ENCODE assay signal across 8 cellular contexts in genomic region chr6:52352239-52353008, GRCh38. TPM values are rescaled to one million over a fixed set of nuclear protein-coding genes. Genes with fewer than 3 reads are reported as not detected.
DNase-seq lines count a peak whose midpoint lies in the region; ATAC-seq and TF ChIP-seq lines count a peak whose summit lies in the region.

No MANE protein-coding gene starts in this region.

- peaks cover 18 to 38% (median 32%) of the 10 kb centered on the region in 7 donors for H3K4me1 Mint-ChIP-seq in naive thymus-derived CD4-positive, alpha-beta T cell

- peak; percentile 40 for DNase-seq in DMS 273 (lab: John Stamatoyannopoulos, UW; ENCODE audit: unreplicated experiment)
- peak; percentile 99 for DNase-seq in NOMO-1 treated with DMSO at 0.1 percent for 48 hours (lab: John Stamatoyannopoulos, UW; ENCODE audit: unreplicated experiment)
- peak; percentile 41 for DNase-seq in colonic mucosa
- DNase-seq in naive thymus-derived CD4-positive, alpha-beta T cell = no peak
- DNase-seq in BE2C = no peak
- DNase-seq in NCI-H524 treated with DMSO at 0.1 percent for 48 hours (lab: John Stamatoyannopoulos, UW) = no peak

- no peaks in the 10 kb centered on the region for H3K36me3 ChIP-seq in colonic mucosa
- no peaks in the 10 kb centered on the region for H3K36me3 ChIP-seq in naive thymus-derived CD4-positive, alpha-beta T cell (ENCODE audit: control insufficient read depth in 2 of 3, insufficient read depth in 3 of 3, low read length in 3 of 3)
- H3K36me3 ChIP-seq in BE2C = no peaks in the 10 kb centered on the region

- H3K4me3 ChIP-seq in colonic mucosa (no peak overlapping the region), BE2C (ENCODE audit: low read depth, low read length) (no peak overlapping the region)
- no peak overlapping the region for H3K4me3 ChIP-seq in naive thymus-derived CD4-positive, alpha-beta T cell (ENCODE audit: low read length)

- no peak overlapping the region for H3K27ac Mint-ChIP-seq in naive thymus-derived CD4-positive, alpha-beta T cell

- H3K9ac ChIP-seq in colonic mucosa (ENCODE audit: low read depth in 2 of 2, low read length in 2 of 2) = peak overlapping the region in 1 of 2 donors; percentile 47

- peak overlapping the region in 2 of 10 donors; percentile 21 to 51 for H3K4me3 Mint-ChIP-seq in naive thymus-derived CD4-positive, alpha-beta T cell

- TF ChIP-seq CTCF in colonic mucosa (IDR thresholded peaks at IDR 0.05) = no peak
- no peak for TF ChIP-seq CTCF in BE2C (IDR thresholded peaks at IDR 0.05; ENCODE audit: low read depth, low read length)

- no peaks in the 10 kb centered on the region for H3K9me3 ChIP-seq in colonic mucosa
- H3K9me3 ChIP-seq in naive thymus-derived CD4-positive, alpha-beta T cell (ENCODE audit: control insufficient read depth in 2 of 3, low read length in 3 of 3) = no peaks in the 10 kb centered on the region
- no peaks in the 10 kb centered on the region for H3K9me3 ChIP-seq in BE2C

- no peaks in the 10 kb centered on the region for H3K27me3 ChIP-seq in colonic mucosa
- H3K27me3 ChIP-seq in naive thymus-derived CD4-positive, alpha-beta T cell (ENCODE audit: control insufficient read depth in 2 of 2, insufficient read depth in 2 of 2, low read length in 2 of 2) = no peaks in the 10 kb centered on the region
- H3K27me3 ChIP-seq in BE2C = no peaks in the 10 kb centered on the region

- POLR2A ChIA-PET in naive thymus-derived CD4-positive, alpha-beta T cell (lab: Charles Lee) = interaction anchor here (1.5 kb wide), 1 partner anchor 15 kb away, joined by 6 read pairs; no protein-coding TSS in a partner anchor

- peak overlapping the region; percentile 67 for H3K27ac ChIP-seq in colonic mucosa
- H3K27ac ChIP-seq in naive thymus-derived CD4-positive, alpha-beta T cell (ENCODE audit: low read depth, low read length) = no peak overlapping the region

- ATAC-seq in GM19328 (IDR thresholded peaks at IDR 0.05; ENCODE audit: unreplicated experiment) = peak; percentile 82
- peak; percentile 94 for ATAC-seq in HG03175 (IDR thresholded peaks at IDR 0.05; ENCODE audit: unreplicated experiment)
- peak; percentile 86 for ATAC-seq in naive thymus-derived CD4-positive, alpha-beta T cell

- intact Hi-C loops in colonic mucosa (cut with DNase I) = no loop called here
- intact Hi-C loops in naive thymus-derived CD4-positive, alpha-beta T cell (cut with micrococcal nuclease) = no loop called here

- H3K27me3 Mint-ChIP-seq in naive thymus-derived CD4-positive, alpha-beta T cell = peaks cover 0 to 7% (median 0%) of the 10 kb centered on the region in 5 donors

- CTCF ChIA-PET in naive thymus-derived CD4-positive, alpha-beta T cell (lab: Charles Lee) = interaction anchor here (0.7 to 1.1 kb wide), 2 partner anchors 10 to 67 kb away, joined by 4 read pairs; partner anchors contain the start of gene PAQR8

- H3K4me1 ChIP-seq in colonic mucosa (peaks cover 3% of the 10 kb centered on the region), BE2C (peaks cover 8% of the 10 kb centered on the region)
- no peaks in the 10 kb centered on the region for H3K4me1 ChIP-seq in naive thymus-derived CD4-positive, alpha-beta T cell (ENCODE audit: control insufficient read depth in 2 of 2, insufficient read depth in 2 of 2, low read length in 2 of 2)

- no peaks in the 10 kb centered on the region for H3K9me3 Mint-ChIP-seq in naive thymus-derived CD4-positive, alpha-beta T cell

- H3K36me3 Mint-ChIP-seq in naive thymus-derived CD4-positive, alpha-beta T cell = peaks cover 0 to 3% (median 0%) of the 10 kb centered on the region in 5 donors

RNA-seq across cellular contexts. Expression of gene PAQR8, which starts 9.5 kb away (rescaled TPM):
- total RNA-seq in colonic mucosa = 10 to 100 TPM; 65.8 to 87.8 TPM
- 10 to 100 TPM in 3 of 5 experiments, 1 to 10 TPM in 2; 7.5 to 46.2 (median 21.6) TPM for total RNA-seq in naive thymus-derived CD4-positive, alpha-beta T cell
- polyA plus RNA-seq in naive thymus-derived CD4-positive, alpha-beta T cell = 10 to 100 TPM; 32.1 to 39.2 TPM
- polyA plus RNA-seq in BE2C (2012; ENCODE audit: insufficient read depth, insufficient read length, low read depth) = 19.1 TPM

Comparison
In these comparisons a context has a peak if more than half of its experiments do, and no peak if none do; other contexts are left out.
1. DNase-seq: peak in DMS 273 (single experiment), NOMO-1 treated with DMSO at 0.1 percent for 48 hours (single experiment) and colonic mucosa (single experiment); none in naive thymus-derived CD4-positive, alpha-beta T cell (0 of 9), BE2C (single experiment) and NCI-H524 treated with DMSO at 0.1 percent for 48 hours (single experiment).
2. Peak in every context shown above with its lines, with median percentiles within 50 percentile points of each other: ATAC-seq.